Comparison of ENCODE assay signal across 8 cellular contexts in genomic region chrX:115562492-115562872, GRCh38. TPM values are rescaled to one million over a fixed set of nuclear protein-coding genes. Genes with fewer than 3 reads are reported as not detected.
DNase-seq lines count a peak whose midpoint lies in the region; ATAC-seq and TF ChIP-seq lines count a peak whose summit lies in the region.

No MANE protein-coding gene starts in this region.

- H4K20me1 ChIP-seq in PC-9 (ENCODE audit: insufficient read depth) = no peaks in the 10 kb centered on the region
- no peaks in the 10 kb centered on the region for H4K20me1 ChIP-seq in neural cell (ENCODE audit: insufficient read depth)

- peak overlapping the region; percentile 87; the same call in 1 of the 2 replicates for H3K27ac ChIP-seq in C4-2B
- peak overlapping the region; percentile 96 for H3K27ac ChIP-seq in PC-9
- H3K27ac ChIP-seq in neural cell (ENCODE audit: low read length) = no peak overlapping the region

- H3K79me2 ChIP-seq in PC-9 (ENCODE audit: low read depth) (peaks cover 54% of the 10 kb centered on the region), neural cell (replicated peaks; ENCODE audit: insufficient read depth, low read length) (no peaks in the 10 kb centered on the region)

- H3K4me2 ChIP-seq in PC-9 (peak overlapping the region; percentile 85), neural cell (ENCODE audit: low read length) (no peak overlapping the region)

- ATAC-seq in GM18867 (IDR thresholded peaks at IDR 0.05; ENCODE audit: unreplicated experiment) = no peak

- POLR2A ChIA-PET in PC-9 (lab: Charles Lee; ENCODE audit: unreplicated experiment) = interaction anchor here (0.6 to 1.3 kb wide), 8 partner anchors 8 to 228 kb away, joined by 3 to 13 read pairs (median 4); no protein-coding TSS in a partner anchor

- H3K9ac ChIP-seq in neural cell (ENCODE audit: low read length) = no peak overlapping the region

- CTCF ChIA-PET in PC-9 (lab: Charles Lee) = interaction anchor here (0.6 to 0.7 kb wide), 3 partner anchors 80 to 232 kb away, joined by 3 to 5 read pairs (median 4); no protein-coding TSS in a partner anchor

- no peak for TF ChIP-seq RAD21 in neural cell (conservative IDR thresholded peaks at IDR 0.05)

- H3F3A ChIP-seq in PC-9 (ENCODE audit: insufficient read depth, low read depth) = peaks cover 40% of the 10 kb centered on the region
- H3F3A ChIP-seq in neural cell (ENCODE audit: insufficient read depth, low read length, poor library complexity, severe bottlenecking) = no peaks in the 10 kb centered on the region

- H3K9me3 ChIP-seq in PC-9 (ENCODE audit: insufficient read depth, low read depth) = no peaks in the 10 kb centered on the region
- no peaks in the 10 kb centered on the region for H3K9me3 ChIP-seq in neural cell (ENCODE audit: low read length)

- H3K36me3 ChIP-seq in PC-9 (ENCODE audit: low read depth) (no peaks in the 10 kb centered on the region), neural cell (ENCODE audit: insufficient read depth, low read length) (no peaks in the 10 kb centered on the region)

- TF ChIP-seq CTCF in C4-2B (conservative IDR thresholded peaks at IDR 0.05) (no peak), PC-9 (conservative IDR thresholded peaks at IDR 0.05) (no peak), fibroblast of mammary gland (conservative IDR thresholded peaks at IDR 0.05; ENCODE audit: control insufficient read depth, insufficient read depth, low read depth, low read length) (no peak), neural cell (IDR thresholded peaks at IDR 0.05; ENCODE audit: poor library complexity, severe bottlenecking) (no peak)

- peaks cover 40% of the 10 kb centered on the region for H3K4me1 ChIP-seq in PC-9 (replicated peaks; ENCODE audit: insufficient read depth)

- intact Hi-C loops in PC-9 (cut with micrococcal nuclease; ENCODE audit: unreplicated experiment) = loop anchor here (1.0 kb wide), 2 partner anchors 30 to 169 kb away; no protein-coding TSS in a partner anchor

- no peak for TF ChIP-seq EP300 in neural cell (conservative IDR thresholded peaks at IDR 0.05; ENCODE audit: poor library complexity, severe bottlenecking)

- no TSS peak for BruUV-seq in PC-9 (replicated peaks; lab: Mats Ljungman, UMichigan)

- H3K9me2 ChIP-seq in PC-9 (ENCODE audit: insufficient read depth) (no peaks in the 10 kb centered on the region), neural cell (ENCODE audit: insufficient read depth, low read length) (no peaks in the 10 kb centered on the region)

- peak overlapping the region; percentile 85 for H3K4me3 ChIP-seq in PC-9
- H3K4me3 ChIP-seq in fibroblast of mammary gland (ENCODE audit: control insufficient read depth, low read depth, low read length) = peak overlapping the region; percentile 67
- H3K4me3 ChIP-seq in neural cell (ENCODE audit: low read length) = peak overlapping the region; percentile 68

- H3K27me3 ChIP-seq in PC-9 (ENCODE audit: insufficient read depth, low read depth) = no peaks in the 10 kb centered on the region
- peaks cover 19% of the 10 kb centered on the region for H3K27me3 ChIP-seq in neural cell (ENCODE audit: insufficient read depth, low read depth, low read length)

- DNase-seq in PC-9 (peak; percentile 30 to 66), fibroblast of mammary gland (ENCODE audit: low read depth) (peak; percentile 31), NCI-H345 (lab: John Stamatoyannopoulos, UW) (no peak), COLO829 (ENCODE audit: low spot score) (no peak)
- DNase-seq in activated CD8-positive, alpha-beta memory T cell treated with anti-CD3 and anti-CD28 coated beads, Interleukin-2, amount 50 U/mL, for 48 hours = no peak

- H2AFZ ChIP-seq in PC-9 (peak overlapping the region; percentile 65; the same call in 1 of the 2 replicates), neural cell (ENCODE audit: low read depth, low read length) (no peak overlapping the region)

TF ChIP-seq in neural cell, 6 proteins besides CTCF, POLR2A, EP300 and RAD21:
- no peak for TF ChIP-seq POLR2AphosphoS5 (IDR thresholded peaks at IDR 0.05)
- no peak for TF ChIP-seq TAF1 (IDR thresholded peaks at IDR 0.05; ENCODE audit: low read depth)
- no peak for TF ChIP-seq MXI1 (conservative IDR thresholded peaks at IDR 0.05; ENCODE audit: poor library complexity, severe bottlenecking)
- no peak for TF ChIP-seq EZH2 (IDR thresholded peaks at IDR 0.05; ENCODE audit: borderline replicate concordance, insufficient read depth, low read length, poor library complexity, severe bottlenecking)
- TF ChIP-seq SMC3 (conservative IDR thresholded peaks at IDR 0.05; ENCODE audit: poor library complexity) = no peak
- TF ChIP-seq REST (IDR thresholded peaks at IDR 0.05; ENCODE audit: borderline replicate concordance) = no peak

RNA-seq across cellular contexts. Expression of gene PLS3, which starts 1.5 kb away (rescaled TPM):
- 221 and 257 TPM in 2 replicates for total RNA-seq in PC-9 (2021)
- 3.8 and 8.0 TPM in 2 replicates for polyA plus RNA-seq in neural cell
- polyA minus RNA-seq in neural cell = 2.5 and 2.9 TPM in 2 replicates

Comparison
In these comparisons a context has a peak if more than half of its experiments do, and no peak if none do; other contexts are left out.
1. DNase-seq: peak in PC-9 (2 of 2) and fibroblast of mammary gland (single experiment); none in NCI-H345 (single experiment), COLO829 (single experiment) and activated CD8-positive, alpha-beta memory T cell treated with anti-CD3 and anti-CD28 coated beads, Interleukin-2, amount 50 U/mL, for 48 hours (single experiment).
2. Peak in every context shown above with its lines, with median percentiles within 50 percentile points of each other: H3K4me3 ChIP-seq.